In the genomic region with DNA sequence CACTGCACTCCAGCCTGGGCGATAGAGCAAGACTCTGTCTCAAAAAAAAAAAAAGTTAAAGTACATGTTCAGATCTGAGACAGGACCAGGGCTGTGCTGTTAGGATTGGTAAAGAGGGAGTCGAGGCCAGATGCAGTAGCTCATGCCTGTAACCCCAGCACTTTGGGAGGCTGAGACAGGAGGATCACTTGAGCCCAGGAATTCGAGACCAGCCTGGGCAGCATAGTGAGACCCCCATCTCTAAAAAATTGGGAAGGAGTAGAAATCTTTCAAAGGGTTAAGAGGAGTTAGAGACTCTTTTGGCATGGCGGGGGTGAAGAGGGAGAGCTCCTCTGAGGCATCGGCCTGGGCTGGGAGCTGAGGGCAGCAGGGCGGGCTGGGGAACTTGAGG, we compare ENCODE assay signal across 19 cellular contexts. TPM values are rescaled to one million over a fixed set of nuclear protein-coding genes. Genes with fewer than 3 reads are reported as not detected.
DNase-seq lines count a peak whose midpoint lies in the region; ATAC-seq and TF ChIP-seq lines count a peak whose summit lies in the region.
"Had no signal": no experiment of that assay in that cellular context is flagged by ENCODE, and none has a peak within 500 bp of the region (broad histone marks: within the 10 kb centered on the region; RNA-seq: fewer than 3 reads in every experiment).

No MANE protein-coding gene starts in this region.

- no peaks in the 10 kb centered on the region for H3K9me3 ChIP-seq in CD8-positive, alpha-beta memory T cell (ENCODE audit: low read length)
- H3K9me3 ChIP-seq in left lung: no peaks in the 10 kb centered on the region
- no peaks in the 10 kb centered on the region for H3K9me3 ChIP-seq in skeletal muscle tissue (ENCODE audit: control insufficient read depth in 3 of 3, low read length in 3 of 3)
- H3K9me3 ChIP-seq: vagina had no signal

- H3K27me3 ChIP-seq in CD8-positive, alpha-beta memory T cell (ENCODE audit: insufficient read depth, low read length, poor library complexity, severe bottlenecking): no peaks in the 10 kb centered on the region
- H3K27me3 ChIP-seq in left lung: no peaks in the 10 kb centered on the region
- no peaks in the 10 kb centered on the region for H3K27me3 ChIP-seq in skeletal muscle tissue (ENCODE audit: control insufficient read depth in 3 of 3, insufficient read depth in 3 of 3, low read length in 3 of 3)
- H3K27me3 ChIP-seq: vagina had no signal

- ATAC-seq in activated T-helper 17 cell treated with anti-CD3 and anti-CD28 coated beads, Interleukin-2, amount 50 U/mL, for 72 hours (replicated peaks): no peak
- ATAC-seq in left lung (no peak), HG02759 (IDR thresholded peaks at IDR 0.05; ENCODE audit: unreplicated experiment) (no peak), HG02981 (IDR thresholded peaks at IDR 0.05; ENCODE audit: unreplicated experiment) (no peak)
- ATAC-seq: GM23338; natural killer cell treated with Interleukin-12 subunit alpha and Interleukin-12 subunit beta and Interleukin-15 and Interleukin-18, amount 100 ng/mL, for 72 hours had no signal

- peak overlapping the region; percentile 24 for H3K27ac ChIP-seq in CD8-positive, alpha-beta memory T cell (ENCODE audit: low read depth, low read length)
- peak overlapping the region; percentile 1 to 45 for H3K27ac ChIP-seq in left lung
- peak overlapping the region; percentile 92 for H3K27ac ChIP-seq in skeletal muscle tissue (ENCODE audit: low read depth, low read length)
- H3K27ac ChIP-seq: C4-2B, vagina had no signal

- peaks cover 0 to 3% (median 0%) of the 10 kb centered on the region in 3 donors for H3K4me1 Mint-ChIP-seq in CD8-positive, alpha-beta memory T cell
- no peaks in the 10 kb centered on the region for H3K4me1 Mint-ChIP-seq in activated T-helper 17 cell treated with anti-CD3 and anti-CD28 coated beads, Interleukin-2, amount 50 U/mL, for 72 hours
- H3K4me1 Mint-ChIP-seq: GM23338 had no signal

- H3K9ac ChIP-seq in skeletal muscle tissue (ENCODE audit: low read depth in 1 of 3, low read length in 3 of 3): peak overlapping the region; percentile 27 to 72 (median 66)

- CTCF ChIA-PET in CD8-positive, alpha-beta memory T cell (lab: Charles Lee): interaction anchor here (1.7 to 3.8 kb wide), 2 partner anchors 11 to 139 kb away, joined by 4 to 18 read pairs; no protein-coding TSS in a partner anchor

- no peak for TF ChIP-seq CTCF in left lung (IDR thresholded peaks at IDR 0.05)

- H3K4me1 ChIP-seq in CD8-positive, alpha-beta memory T cell (ENCODE audit: insufficient read depth, low read length): no peaks in the 10 kb centered on the region
- peaks cover 7 to 22% of the 10 kb centered on the region in 2 donors for H3K4me1 ChIP-seq in left lung
- peaks cover 26 to 54% (median 44%) of the 10 kb centered on the region in 3 donors for H3K4me1 ChIP-seq in skeletal muscle tissue (ENCODE audit: control insufficient read depth in 3 of 3, insufficient read depth in 3 of 3, low read length in 3 of 3)

- no peaks in the 10 kb centered on the region for H3K36me3 ChIP-seq in CD8-positive, alpha-beta memory T cell (ENCODE audit: insufficient read depth, low read length)
- no peaks in the 10 kb centered on the region for H3K36me3 ChIP-seq in left lung
- no peaks in the 10 kb centered on the region for H3K36me3 ChIP-seq in skeletal muscle tissue (ENCODE audit: control insufficient read depth in 3 of 3, insufficient read depth in 3 of 3, low read length in 3 of 3)
- H3K36me3 ChIP-seq: vagina had no signal

- H3K27ac Mint-ChIP-seq in CD8-positive, alpha-beta memory T cell: peak overlapping the region in 1 of 8 donors; percentile 42
- peak overlapping the region; percentile 56 for H3K27ac Mint-ChIP-seq in activated T-helper 17 cell treated with anti-CD3 and anti-CD28 coated beads, Interleukin-2, amount 50 U/mL, for 72 hours
- H3K27ac Mint-ChIP-seq: activated T-cell treated with anti-CD3 and anti-CD28 coated beads, Interleukin-2, amount 50 U/mL, for 24 hours; GM23338; natural killer cell treated with Interleukin-12 subunit alpha and Interleukin-12 subunit beta and Interleukin-15 and Interleukin-18, amount 100 ng/mL, for 72 hours had no signal

- no peak overlapping the region for H3K4me3 ChIP-seq in CD8-positive, alpha-beta memory T cell (ENCODE audit: low read length)
- H3K4me3 ChIP-seq in left lung: no peak overlapping the region
- H3K4me3 ChIP-seq in skeletal muscle tissue (ENCODE audit: low read length in 3 of 3): peak overlapping the region in 2 of 3 donors; percentile 6 to 24
- H3K4me3 ChIP-seq: GM23338, vagina had no signal

- H3K4me3 Mint-ChIP-seq in CD8-positive, alpha-beta memory T cell: no peak overlapping the region
- H3K4me3 Mint-ChIP-seq in activated T-helper 17 cell treated with anti-CD3 and anti-CD28 coated beads, Interleukin-2, amount 50 U/mL, for 72 hours: no peak overlapping the region
- H3K4me3 Mint-ChIP-seq: activated T-cell treated with anti-CD3 and anti-CD28 coated beads, Interleukin-2, amount 50 U/mL, for 24 hours; GM23338; natural killer cell treated with Interleukin-12 subunit alpha and Interleukin-12 subunit beta and Interleukin-15 and Interleukin-18, amount 100 ng/mL, for 72 hours had no signal

- intact Hi-C loops in left lung (cut with DNase I): no loop called here

- no peaks in the 10 kb centered on the region for H3K27me3 Mint-ChIP-seq in CD8-positive, alpha-beta memory T cell
- H3K27me3 Mint-ChIP-seq in activated T-helper 17 cell treated with anti-CD3 and anti-CD28 coated beads, Interleukin-2, amount 50 U/mL, for 72 hours: no peaks in the 10 kb centered on the region
- H3K27me3 Mint-ChIP-seq: activated T-cell treated with anti-CD3 and anti-CD28 coated beads, Interleukin-2, amount 50 U/mL, for 24 hours; IgD-negative memory B cell; natural killer cell treated with Interleukin-12 subunit alpha and Interleukin-12 subunit beta and Interleukin-15 and Interleukin-18, amount 100 ng/mL, for 72 hours had no signal

- no peak for DNase-seq in CD8-positive, alpha-beta memory T cell
- DNase-seq in left lung (no peak), NCI-H82 treated with DMSO at 0.1 percent for 48 hours (lab: John Stamatoyannopoulos, UW; ENCODE audit: unreplicated experiment) (no peak), A172 (ENCODE audit: low spot score) (no peak)
- DNase-seq: activated T-cell treated with anti-CD3 and anti-CD28 coated beads, Interleukin-2, amount 50 U/mL, for 24 hours; DND-41; NCI-H1092 treated with DMSO at 0.1 percent for 48 hours; SIG-M5; stimulated activated CD4-positive, alpha-beta T cell treated with anti-CD3 and anti-CD28 coated beads, Interleukin-4, amount 100 ng/mL, for 1 hour had no signal

- POLR2A ChIA-PET in CD8-positive, alpha-beta memory T cell (lab: Charles Lee): no interaction called here

- no peaks in the 10 kb centered on the region for H3K9me3 Mint-ChIP-seq in CD8-positive, alpha-beta memory T cell
- H3K9me3 Mint-ChIP-seq in activated T-helper 17 cell treated with anti-CD3 and anti-CD28 coated beads, Interleukin-2, amount 50 U/mL, for 72 hours: no peaks in the 10 kb centered on the region
- H3K9me3 Mint-ChIP-seq: activated T-cell treated with anti-CD3 and anti-CD28 coated beads, Interleukin-2, amount 50 U/mL, for 24 hours; GM23338; IgD-negative memory B cell; natural killer cell treated with Interleukin-12 subunit alpha and Interleukin-12 subunit beta and Interleukin-15 and Interleukin-18, amount 100 ng/mL, for 72 hours had no signal

- no peaks in the 10 kb centered on the region for H3K36me3 Mint-ChIP-seq in CD8-positive, alpha-beta memory T cell
- no peaks in the 10 kb centered on the region for H3K36me3 Mint-ChIP-seq in activated T-helper 17 cell treated with anti-CD3 and anti-CD28 coated beads, Interleukin-2, amount 50 U/mL, for 72 hours (ENCODE audit: low read depth)
- H3K36me3 Mint-ChIP-seq: natural killer cell treated with Interleukin-12 subunit alpha and Interleukin-12 subunit beta and Interleukin-15 and Interleukin-18, amount 100 ng/mL, for 72 hours had no signal

RNA-seq across cellular contexts. Expression of a gene that starts 11.8 kb away (rescaled TPM):
- 10 to 100 TPM; 13.3 to 13.8 TPM for total RNA-seq in CD8-positive, alpha-beta memory T cell
- 14.6 TPM for polyA plus RNA-seq in CD8-positive, alpha-beta memory T cell
- total RNA-seq in activated T-helper 17 cell treated with anti-CD3 and anti-CD28 coated beads, Interleukin-2, amount 50 U/mL, for 72 hours: 10 to 100 TPM; 18.0 to 20.1 TPM
- total RNA-seq in left lung (1 to 10 TPM; 8.4 to 9.8 TPM), skeletal muscle tissue (3.7 TPM)
- 3.5 and 7.0 TPM in 2 replicates for total RNA-seq in A172 (2014; rRNA removed; shearing (Covaris generic))

RNA-seq across cellular contexts. Expression of a gene that starts 15.8 kb away (rescaled TPM):
- total RNA-seq in CD8-positive, alpha-beta memory T cell: 10 to 100 TPM; 44.9 to 49.8 TPM
- polyA plus RNA-seq in CD8-positive, alpha-beta memory T cell: 60.6 TPM
- total RNA-seq in activated T-helper 17 cell treated with anti-CD3 and anti-CD28 coated beads, Interleukin-2, amount 50 U/mL, for 72 hours: 10 to 100 TPM; 49.6 to 52.1 TPM
- total RNA-seq in left lung: 10 to 100 TPM; 31.7 to 31.9 TPM
- total RNA-seq in skeletal muscle tissue: 8.4 TPM
- total RNA-seq in A172 (2014; rRNA removed; shearing (Covaris generic)): 21.5 and 36.9 TPM in 2 replicates

RNA-seq across cellular contexts. Expression of a gene that starts 16.1 kb away (rescaled TPM):
- total RNA-seq in CD8-positive, alpha-beta memory T cell: 1 to 10 TPM in 1 of 2 experiments, under 1 TPM in 1; 0.91 to 1.2 TPM
- 0.59 TPM for polyA plus RNA-seq in CD8-positive, alpha-beta memory T cell
- 1 to 10 TPM in 1 of 2 donors, under 1 TPM in 1; 0.95 to 1.5 TPM for total RNA-seq in activated T-helper 17 cell treated with anti-CD3 and anti-CD28 coated beads, Interleukin-2, amount 50 U/mL, for 72 hours
- total RNA-seq in left lung (under 1 TPM; 0.21 to 0.32 TPM), skeletal muscle tissue (not detected)
- total RNA-seq in A172 (2014; rRNA removed; shearing (Covaris generic)): 2.0 and 3.5 TPM in 2 replicates
- total RNA-seq: renal cortical epithelial cell, vagina had no signal

RNA-seq across cellular contexts. Expression of a gene that starts 37.0 kb away (rescaled TPM):
- 10 to 100 TPM; 65.8 to 71.9 TPM for total RNA-seq in CD8-positive, alpha-beta memory T cell
- polyA plus RNA-seq in CD8-positive, alpha-beta memory T cell: 61.5 TPM
- 10 to 100 TPM; 66.0 to 89.5 TPM for total RNA-seq in activated T-helper 17 cell treated with anti-CD3 and anti-CD28 coated beads, Interleukin-2, amount 50 U/mL, for 72 hours
- total RNA-seq in left lung (10 to 100 TPM; 47.4 to 51.4 TPM), skeletal muscle tissue (24.5 TPM)
- total RNA-seq in A172 (2014; rRNA removed; shearing (Covaris generic)): 37.9 and 57.0 TPM in 2 replicates

RNA-seq across cellular contexts. Expression of a gene that starts 51.9 kb away (rescaled TPM):
- 100 to 1,000 TPM; 196 to 204 TPM for total RNA-seq in CD8-positive, alpha-beta memory T cell
- polyA plus RNA-seq in CD8-positive, alpha-beta memory T cell: 2.7 TPM
- 1,000 to 10,000 TPM in 1 of 2 donors, 100 to 1,000 TPM in 1; 823 to 2,912 TPM for total RNA-seq in activated T-helper 17 cell treated with anti-CD3 and anti-CD28 coated beads, Interleukin-2, amount 50 U/mL, for 72 hours
- total RNA-seq in left lung (1,000 to 10,000 TPM; 1,146 to 1,441 TPM), skeletal muscle tissue (26.1 TPM)
- 20.6 and 28.9 TPM in 2 replicates for total RNA-seq in A172 (2014; rRNA removed; shearing (Covaris generic))

Comparison
In these comparisons a context has a peak if more than half of its experiments do, and no peak if none do; other contexts are left out.
1. H3K27ac ChIP-seq: peak in every context shown above with its lines; median percentile 92 in skeletal muscle tissue; 24 in CD8-positive, alpha-beta memory T cell; 23 in left lung.
2. H3K4me3 ChIP-seq: peak in skeletal muscle tissue (2 of 3); none in CD8-positive, alpha-beta memory T cell (single experiment) and left lung (0 of 2).